ENCODE assay signal across 8 cellular contexts in genomic region chr1:48498096-48498791, GRCh38. TPM values are rescaled to one million over a fixed set of nuclear protein-coding genes. Genes with fewer than 3 reads are reported as not detected.
DNase-seq lines count a peak whose midpoint lies in the region; ATAC-seq and TF ChIP-seq lines count a peak whose summit lies in the region.

No MANE protein-coding gene starts in this region.

- no peaks in the 10 kb centered on the region for H3K36me3 ChIP-seq in adrenal gland (replicated peaks in 1 of 2)

- WGBS in adrenal gland, 4 donors, result 25 to 28% (median 26%) methylated on average over 15 of the region's 15 CpGs

- no peak for TF ChIP-seq POLR2A in adrenal gland (IDR thresholded peaks at IDR 0.05)

- peak; percentile 84 for ATAC-seq in HG02588 (IDR thresholded peaks at IDR 0.05; ENCODE audit: unreplicated experiment)
- peak; percentile 92 for ATAC-seq in left ventricle myocardium superior

- H3K4me1 ChIP-seq in adrenal gland (replicated peaks in 1 of 2), result peaks cover 16 to 22% of the 10 kb centered on the region in 2 donors

- TF ChIP-seq CTCF in GM12873 (IDR thresholded peaks at IDR 0.05; ENCODE audit: insufficient read depth, low read depth, low read length, missing control alignments) (peak; percentile 93), adrenal gland (IDR thresholded peaks at IDR 0.05) (peak; percentile 86 to 95 (median 90)), retinal pigment epithelial cell (conservative IDR thresholded peaks at IDR 0.05; ENCODE audit: low read depth, low read length) (peak; percentile 99)

- no peak overlapping the region for H3K27ac ChIP-seq in adrenal gland

- no peaks in the 10 kb centered on the region for H3K9me3 ChIP-seq in adrenal gland (replicated peaks in 1 of 3)

- intact Hi-C loops in adrenal gland (cut with DNase I), result loop anchor here in 1 of 2 donors (10.0 kb wide), 1 partner anchor 293 kb away; no protein-coding TSS in a partner anchor
- intact Hi-C loops in left ventricle myocardium superior (cut with micrococcal nuclease), result no loop called here

- no peak overlapping the region for H3K4me3 ChIP-seq in adrenal gland
- H3K4me3 ChIP-seq in retinal pigment epithelial cell (ENCODE audit: low read length), result no peak overlapping the region

- peak; percentile 43 for DNase-seq in NCI-H128 (lab: John Stamatoyannopoulos, UW; ENCODE audit: unreplicated experiment)
- DNase-seq in SW480 (ENCODE audit: low spot score), result peak; percentile 70
- DNase-seq in adrenal gland, result peak; percentile 79 to 96 (median 88)
- DNase-seq in left ventricle myocardium superior, result peak; percentile 91
- no peak for DNase-seq in retinal pigment epithelial cell (ENCODE audit: low read depth)
- no peak for DNase-seq in mesenteric fat pad (ENCODE audit: low spot score)

- H3K27me3 ChIP-seq in adrenal gland, result no peaks in the 10 kb centered on the region

RNA-seq across cellular contexts. Expression of gene SPATA6, which starts 26.2 kb away (rescaled TPM):
- total RNA-seq in adrenal gland, result 10 to 100 TPM; 12.2 to 54.3 (median 32.6) TPM
- polyA plus RNA-seq in adrenal gland, result 10 to 100 TPM in 1 of 3 donors, 1 to 10 TPM in 2; 7.3 to 12.0 (median 8.9) TPM
- 11.2 TPM for total RNA-seq in left ventricle myocardium superior
- 17.4 TPM for total RNA-seq in mesenteric fat pad

Comparison
In these comparisons a context has a peak if more than half of its experiments do, and no peak if none do; other contexts are left out.
1. DNase-seq: peak in NCI-H128 (single experiment), SW480 (single experiment), adrenal gland (7 of 7) and left ventricle myocardium superior (single experiment); none in retinal pigment epithelial cell (single experiment) and mesenteric fat pad (single experiment).
2. Peak in every context shown above with its lines, with median percentiles within 50 percentile points of each other: CTCF ChIP-seq.